Comparison of ENCODE assay signal across 18 cellular contexts in the genomic region with DNA sequence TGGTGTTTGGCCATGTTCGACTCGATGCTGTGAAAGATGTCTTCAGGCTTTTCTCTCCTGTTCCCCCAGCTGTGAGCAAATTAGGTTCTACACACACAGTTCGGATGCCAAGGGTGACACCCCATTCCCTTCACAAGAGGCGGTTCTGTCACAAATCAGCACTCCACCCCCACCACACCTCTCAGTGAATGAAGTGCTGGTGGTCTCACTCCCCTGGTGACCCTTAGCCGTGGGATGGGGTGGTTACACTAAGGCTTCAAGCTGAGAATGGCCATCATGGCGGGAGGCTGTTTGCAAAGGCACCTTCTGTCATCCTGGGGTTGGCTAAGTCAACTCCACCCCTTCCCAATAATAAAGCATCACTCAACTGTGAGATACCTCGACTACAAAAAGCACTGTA. TPM values are rescaled to one million over a fixed set of nuclear protein-coding genes. Genes with fewer than 3 reads are reported as not detected.
DNase-seq lines count a peak whose midpoint lies in the region; FAIRE-seq and TF ChIP-seq lines count a peak whose summit lies in the region.
"Had no signal": no experiment of that assay in that cellular context is flagged by ENCODE, and none has a peak within 500 bp of the region (broad histone marks: within the 10 kb centered on the region; RNA-seq: fewer than 3 reads in every experiment).

No MANE protein-coding gene starts in this region.

- no peaks in the 10 kb centered on the region for H3K9me3 Mint-ChIP-seq in activated CD4-positive, alpha-beta memory T cell treated with anti-CD3 and anti-CD28 coated beads, Interleukin-2, amount 10 ng/mL, durations not matched to agents 7 days and 5 days
- no peaks in the 10 kb centered on the region for H3K9me3 Mint-ChIP-seq in activated CD4-positive, alpha-beta memory T cell treated with anti-CD3 and anti-CD28 coated beads for 36 hours
- H3K9me3 Mint-ChIP-seq: CD4-positive, alpha-beta T cell had no signal

- CTCF ChIA-PET in activated CD4-positive, alpha-beta memory T cell treated with anti-CD3 and anti-CD28 coated beads, Interleukin-2, amount 10 ng/mL, durations not matched to agents 7 days and 5 days (lab: Charles Lee): no interaction called here
- CTCF ChIA-PET in activated CD4-positive, alpha-beta memory T cell treated with anti-CD3 and anti-CD28 coated beads for 36 hours (lab: Charles Lee): no interaction called here

- H3K4me1 Mint-ChIP-seq in activated CD4-positive, alpha-beta memory T cell treated with anti-CD3 and anti-CD28 coated beads, Interleukin-2, amount 10 ng/mL, durations not matched to agents 7 days and 5 days: no peaks in the 10 kb centered on the region
- H3K4me1 Mint-ChIP-seq in activated CD4-positive, alpha-beta memory T cell treated with anti-CD3 and anti-CD28 coated beads for 36 hours (ENCODE audit: low read depth): no peaks in the 10 kb centered on the region

- intact Hi-C loops in activated CD4-positive, alpha-beta memory T cell treated with anti-CD3 and anti-CD28 coated beads for 36 hours (cut with micrococcal nuclease): no loop called here

- H3K27me3 Mint-ChIP-seq in activated CD4-positive, alpha-beta memory T cell treated with anti-CD3 and anti-CD28 coated beads, Interleukin-2, amount 10 ng/mL, durations not matched to agents 7 days and 5 days: no peaks in the 10 kb centered on the region
- H3K27me3 Mint-ChIP-seq in activated CD4-positive, alpha-beta memory T cell treated with anti-CD3 and anti-CD28 coated beads for 36 hours: peaks cover 1% of the 10 kb centered on the region
- H3K27me3 Mint-ChIP-seq: CD4-positive, alpha-beta T cell had no signal

- peak; percentile 7 for DNase-seq in activated CD4-positive, alpha-beta memory T cell treated with anti-CD3 and anti-CD28 coated beads, Interleukin-2, amount 10 ng/mL, durations not matched to agents 7 days and 5 days
- DNase-seq in activated CD4-positive, alpha-beta memory T cell treated with anti-CD3 and anti-CD28 coated beads for 36 hours: no peak
- DNase-seq in bronchial epithelial cell (ENCODE audit: low read depth) (no peak), osteoblast (ENCODE audit: insufficient read length, low spot score, missing footprints) (peak; percentile 59), suprapubic skin (ENCODE audit: low spot score in 2 of 2) (peak; percentile 46 to 47), MV-4-11 (lab: John Stamatoyannopoulos, UW) (no peak), iPS-NIHi11 (ENCODE audit: low spot score) (no peak), amygdala (lab: John Stamatoyannopoulos, UW) (no peak)
- DNase-seq: C1 segment of cervical spinal cord; Calu3; CD4-positive, alpha-beta T cell; DMS 273 treated with DMSO at 0.1 percent for 48 hours had no signal

- H2AFZ ChIP-seq in osteoblast (ENCODE audit: low read length): no peak overlapping the region

- no peak overlapping the region for H3K4me3 Mint-ChIP-seq in activated CD4-positive, alpha-beta memory T cell treated with anti-CD3 and anti-CD28 coated beads, Interleukin-2, amount 10 ng/mL, durations not matched to agents 7 days and 5 days
- no peak overlapping the region for H3K4me3 Mint-ChIP-seq in activated CD4-positive, alpha-beta memory T cell treated with anti-CD3 and anti-CD28 coated beads for 36 hours
- H3K4me3 Mint-ChIP-seq: CD4-positive, alpha-beta T cell had no signal

- H3K4me1 ChIP-seq in osteoblast (ENCODE audit: insufficient read depth, low read length) (no peaks in the 10 kb centered on the region), suprapubic skin (no peaks in the 10 kb centered on the region)
- H3K4me1 ChIP-seq: HAP-1 had no signal

- no peaks in the 10 kb centered on the region for H3K36me3 Mint-ChIP-seq in activated CD4-positive, alpha-beta memory T cell treated with anti-CD3 and anti-CD28 coated beads, Interleukin-2, amount 10 ng/mL, durations not matched to agents 7 days and 5 days (ENCODE audit: low read depth)
- no peaks in the 10 kb centered on the region for H3K36me3 Mint-ChIP-seq in activated CD4-positive, alpha-beta memory T cell treated with anti-CD3 and anti-CD28 coated beads for 36 hours

- H3K27me3 ChIP-seq in bronchial epithelial cell (ENCODE audit: control insufficient read depth, insufficient read depth, low read length): no peaks in the 10 kb centered on the region
- H3K27me3 ChIP-seq in osteoblast (ENCODE audit: insufficient read depth, low read length): no peaks in the 10 kb centered on the region
- H3K27me3 ChIP-seq in suprapubic skin: no peaks in the 10 kb centered on the region

- FAIRE-seq in bronchial epithelial cell (lab: Jason Lieb, UNC): peak; percentile 68
- FAIRE-seq: GM12878, GM19239, H1 had no signal

- POLR2A ChIA-PET in activated CD4-positive, alpha-beta memory T cell treated with anti-CD3 and anti-CD28 coated beads, Interleukin-2, amount 10 ng/mL, durations not matched to agents 7 days and 5 days (lab: Charles Lee): no interaction called here
- POLR2A ChIA-PET in activated CD4-positive, alpha-beta memory T cell treated with anti-CD3 and anti-CD28 coated beads for 36 hours (lab: Charles Lee): no interaction called here

- H3K36me3 ChIP-seq in bronchial epithelial cell (ENCODE audit: control insufficient read depth, insufficient read depth, low read length) (peaks cover 11% of the 10 kb centered on the region), osteoblast (ENCODE audit: insufficient read depth, low read length) (peaks cover 36% of the 10 kb centered on the region), suprapubic skin (peaks cover 26% of the 10 kb centered on the region)

- no peak overlapping the region for H3K4me2 ChIP-seq in osteoblast (ENCODE audit: insufficient read depth, low read length)

- TF ChIP-seq EP300 in suprapubic skin (IDR thresholded peaks at IDR 0.05): no peak

- no peak for TF ChIP-seq POLR2A in suprapubic skin (IDR thresholded peaks at IDR 0.05)

- no peaks in the 10 kb centered on the region for H3K79me2 ChIP-seq in osteoblast (ENCODE audit: insufficient read depth, low read length)

- H3K27ac ChIP-seq in osteoblast (ENCODE audit: low read depth, low read length) (no peak overlapping the region), suprapubic skin (no peak overlapping the region)
- H3K27ac ChIP-seq: 22Rv1 had no signal

- no peaks in the 10 kb centered on the region for H4K20me1 ChIP-seq in osteoblast (ENCODE audit: insufficient read depth, low read length)

- no peak overlapping the region for H3K27ac Mint-ChIP-seq in activated CD4-positive, alpha-beta memory T cell treated with anti-CD3 and anti-CD28 coated beads, Interleukin-2, amount 10 ng/mL, durations not matched to agents 7 days and 5 days
- H3K27ac Mint-ChIP-seq in activated CD4-positive, alpha-beta memory T cell treated with anti-CD3 and anti-CD28 coated beads for 36 hours: no peak overlapping the region
- H3K27ac Mint-ChIP-seq: CD4-positive, alpha-beta T cell had no signal

- 91% methylated on average over 7 of the region's 7 CpGs for WGBS in suprapubic skin

- H3K9me3 ChIP-seq in osteoblast (ENCODE audit: low read depth, low read length) (no peaks in the 10 kb centered on the region), suprapubic skin (no peaks in the 10 kb centered on the region)
- H3K9me3 ChIP-seq: HAP-1 had no signal

- TF ChIP-seq CTCF in bronchial epithelial cell (IDR thresholded peaks at IDR 0.05; ENCODE audit: insufficient read depth, low read length, severe bottlenecking): no peak
- no peak for TF ChIP-seq CTCF in osteoblast (IDR thresholded peaks at IDR 0.05; ENCODE audit: extremely low read depth, low read depth, low read length)
- TF ChIP-seq CTCF in suprapubic skin (IDR thresholded peaks at IDR 0.05): no peak

- H3K4me3 ChIP-seq in bronchial epithelial cell (ENCODE audit: low read depth, low read length) (no peak overlapping the region), osteoblast (ENCODE audit: insufficient read depth, low read length) (no peak overlapping the region), suprapubic skin (no peak overlapping the region)
- H3K4me3 ChIP-seq: GM12878, HAP-1 had no signal

RNA-seq across cellular contexts. Expression of gene AMBP, which starts 26.4 kb away (rescaled TPM):
- not detected for total RNA-seq in activated CD4-positive, alpha-beta memory T cell treated with anti-CD3 and anti-CD28 coated beads, Interleukin-2, amount 10 ng/mL, durations not matched to agents 7 days and 5 days
- not detected for total RNA-seq in activated CD4-positive, alpha-beta memory T cell treated with anti-CD3 and anti-CD28 coated beads for 36 hours
- total RNA-seq in bronchial epithelial cell: not detected in 2 replicates
- not detected in 2 replicates for total RNA-seq in osteoblast
- 1 to 10 TPM in 1 of 4 donors, not detected in 3; 3.6 TPM for total RNA-seq in suprapubic skin
- total RNA-seq: CD4-positive, alpha-beta T cell had no signal

RNA-seq across cellular contexts. Expression of gene KIF12, which starts 47.4 kb away (rescaled TPM):
- total RNA-seq in activated CD4-positive, alpha-beta memory T cell treated with anti-CD3 and anti-CD28 coated beads, Interleukin-2, amount 10 ng/mL, durations not matched to agents 7 days and 5 days: not detected
- not detected for total RNA-seq in activated CD4-positive, alpha-beta memory T cell treated with anti-CD3 and anti-CD28 coated beads for 36 hours
- 0.26 TPM in 1 of 2 replicates, not detected in the other for total RNA-seq in bronchial epithelial cell
- total RNA-seq in osteoblast: not detected in 2 replicates
- total RNA-seq in suprapubic skin: 1 to 10 TPM; 1.1 to 3.1 (median 2.1) TPM
- total RNA-seq: CD4-positive, alpha-beta T cell; Daoy; GM12878 had no signal

Comparison
In these comparisons a context has a peak if more than half of its experiments do, and no peak if none do; other contexts are left out.
1. DNase-seq: peak in activated CD4-positive, alpha-beta memory T cell treated with anti-CD3 and anti-CD28 coated beads, Interleukin-2, amount 10 ng/mL, durations not matched to agents 7 days and 5 days (single experiment), osteoblast (single experiment) and suprapubic skin (2 of 2); none in activated CD4-positive, alpha-beta memory T cell treated with anti-CD3 and anti-CD28 coated beads for 36 hours (single experiment), bronchial epithelial cell (single experiment), MV-4-11 (single experiment), iPS-NIHi11 (single experiment) and amygdala (0 of 56).